ENCODE assay signal across 21 cellular contexts in the genomic region with DNA sequence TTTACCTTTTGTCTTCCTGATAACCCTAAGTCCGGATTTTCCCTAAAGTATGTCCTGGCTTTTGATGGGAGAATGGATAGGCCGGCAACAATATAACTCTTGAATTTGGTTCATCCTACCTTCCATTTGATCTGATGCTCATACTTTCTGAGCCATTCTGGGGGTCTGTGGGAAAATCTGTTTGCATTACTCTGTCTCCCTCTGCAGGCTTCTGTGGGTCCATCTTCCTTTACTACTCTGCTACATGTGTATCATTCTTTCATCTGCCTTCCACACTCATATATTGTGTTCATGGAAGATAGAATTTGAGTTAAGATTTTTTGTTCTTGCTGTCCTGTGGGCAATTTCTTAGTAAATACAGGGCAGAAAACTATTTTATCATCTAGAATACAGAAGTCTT.
A peak's percentile ranks its signal among the peaks of the same experiment; 100 is the strongest.
DNase-seq lines count a peak whose midpoint lies in the region; ATAC-seq and TF ChIP-seq lines count a peak whose summit lies in the region.
"Had no signal": no experiment of that assay in that cellular context is flagged by ENCODE, and none has a peak within 500 bp of the region (broad histone marks: within the 10 kb centered on the region; RNA-seq: fewer than 3 reads in every experiment).

No MANE protein-coding gene starts in this region.

- H3K9me3 ChIP-seq in BE2C (no peaks in the 10 kb centered on the region), left lung (no peaks in the 10 kb centered on the region), psoas muscle (no peaks in the 10 kb centered on the region)
- H3K9me3 ChIP-seq: BLaER1 treated with 17β-estradiol and CSF1 and Interleukin-3, amounts not matched to agents 10 nM and 100 nM; esophagus squamous epithelium; lower lobe of right lung; thyroid gland had no signal

- no peaks in the 10 kb centered on the region for H3K36me3 ChIP-seq in BE2C
- no peaks in the 10 kb centered on the region for H3K36me3 ChIP-seq in left lung
- no peaks in the 10 kb centered on the region for H3K36me3 ChIP-seq in psoas muscle (ENCODE audit: insufficient read depth in 1 of 2, low read depth in 1 of 2)
- H3K36me3 ChIP-seq: BLaER1 treated with 17β-estradiol and CSF1 and Interleukin-3, amounts not matched to agents 10 nM and 100 nM; esophagus squamous epithelium; lower lobe of right lung; thyroid gland had no signal

- H3K27ac ChIP-seq in foreskin keratinocyte (no peak overlapping the region), left lung (no peak overlapping the region), psoas muscle (no peak overlapping the region)
- H3K27ac ChIP-seq: BLaER1 treated with 17β-estradiol and CSF1 and Interleukin-3, amounts not matched to agents 10 nM and 100 nM; esophagus squamous epithelium; lower lobe of right lung; SK-N-MC; thyroid gland had no signal

- 95 to 97% (median 96%) methylated on average over 2 of the region's 2 CpGs for WGBS in psoas muscle, 3 donors

- H3K4me3 ChIP-seq in BE2C (ENCODE audit: low read depth, low read length): no peak overlapping the region
- H3K4me3 ChIP-seq in left lung: no peak overlapping the region
- no peak overlapping the region for H3K4me3 ChIP-seq in psoas muscle
- H3K4me3 ChIP-seq: BLaER1 treated with 17β-estradiol and CSF1 and Interleukin-3, amounts not matched to agents 10 nM and 100 nM; esophagus squamous epithelium; lower lobe of right lung; SK-N-MC; thyroid gland had no signal

- no peak for DNase-seq in BE2C
- peak; percentile 32 for DNase-seq in SK-MEL-5 (ENCODE audit: low read depth, low spot score)
- DNase-seq in foreskin keratinocyte: no peak
- DNase-seq in left lung: no peak
- DNase-seq in COLO668 (lab: John Stamatoyannopoulos, UW; ENCODE audit: unreplicated experiment): no peak
- DNase-seq in psoas muscle: no peak
- DNase-seq: activated CD8-positive, alpha-beta T cell treated with anti-CD3 and anti-CD28 coated beads, Interleukin-2, amount 10 ng/mL, durations not matched to agents 7 days and 5 days; amygdala; EL; esophagus squamous epithelium; hypothalamus; lower lobe of right lung; NCI-H1436 treated with DMSO at 0.1 percent for 48 hours; right cardiac atrium; stimulated activated CD4-positive, alpha-beta T cell treated with anti-CD3 and anti-CD28 coated beads, Interleukin-4, amount 100 ng/mL, for 24 hours; thyroid gland had no signal

- H3K4me1 ChIP-seq in BE2C (no peaks in the 10 kb centered on the region), foreskin keratinocyte (no peaks in the 10 kb centered on the region), left lung (no peaks in the 10 kb centered on the region), psoas muscle (no peaks in the 10 kb centered on the region)
- H3K4me1 ChIP-seq: BLaER1 treated with 17β-estradiol and CSF1 and Interleukin-3, amounts not matched to agents 10 nM and 100 nM; esophagus squamous epithelium; lower lobe of right lung; thyroid gland had no signal

- H3K27me3 ChIP-seq in BE2C (peaks cover 3% of the 10 kb centered on the region; the same call in 1 of the 2 replicates), foreskin keratinocyte (no peaks in the 10 kb centered on the region), left lung (no peaks in the 10 kb centered on the region), psoas muscle (ENCODE audit: insufficient read depth in 3 of 3, low read length in 2 of 3) (no peaks in the 10 kb centered on the region)
- H3K27me3 ChIP-seq: BLaER1 treated with 17β-estradiol and CSF1 and Interleukin-3, amounts not matched to agents 10 nM and 100 nM; esophagus squamous epithelium; thyroid gland had no signal

- intact Hi-C loops in left lung (cut with DNase I) (no loop called here), psoas muscle (cut with DNase I) (no loop called here)

- peak; percentile 50 for TF ChIP-seq CTCF in BE2C (IDR thresholded peaks at IDR 0.05; ENCODE audit: low read depth, low read length)
- TF ChIP-seq CTCF in foreskin keratinocyte (conservative IDR thresholded peaks at IDR 0.05): peak; percentile 23
- TF ChIP-seq CTCF in left lung (IDR thresholded peaks at IDR 0.05): no peak
- TF ChIP-seq CTCF in psoas muscle (IDR thresholded peaks at IDR 0.05): no peak

- in situ Hi-C loops in SK-MEL-5 (cut with HindIII; ENCODE audit: low pct_unique_long_range_greater_than_20kb, low sequenced_read_pairs): no loop called here

- ATAC-seq in GM19351 (IDR thresholded peaks at IDR 0.05; ENCODE audit: unreplicated experiment): peak; percentile 47
- ATAC-seq in foreskin keratinocyte: no peak
- no peak for ATAC-seq in HG02642 (IDR thresholded peaks at IDR 0.05; ENCODE audit: poor library complexity, unreplicated experiment)
- ATAC-seq in left lung: no peak
- no peak for ATAC-seq in psoas muscle
- ATAC-seq: activated CD8-positive, alpha-beta T cell treated with anti-CD3 and anti-CD28 coated beads, Interleukin-2, amount 10 ng/mL, durations not matched to agents 7 days and 5 days; lower lobe of right lung; natural killer cell treated with Interleukin-12 subunit alpha and Interleukin-12 subunit beta and Interleukin-15 and Interleukin-18, amount 100 ng/mL, for 72 hours; right cardiac atrium had no signal

Comparison
In these comparisons a context has a peak if more than half of its experiments do, and no peak if none do; other contexts are left out.
1. CTCF ChIP-seq: peak in BE2C (single experiment) and foreskin keratinocyte (single experiment); none in left lung (0 of 2) and psoas muscle (single experiment).